In genomic region chr10:133489816-133490588, GRCh38 we compare ENCODE assay signal across 1 cellular context.
TF ChIP-seq lines count a peak whose summit lies in the region.

No MANE protein-coding gene starts in this region.

TF ChIP-seq in HepG2, 621 proteins besides CTCF, POLR2A, EP300 and RAD21:
- no peak for TF ChIP-seq PRDM10 (CRISPR knock-in tag; IDR thresholded peaks at IDR 0.05; ENCODE audit: low read depth)
- TF ChIP-seq, protein P1, sequence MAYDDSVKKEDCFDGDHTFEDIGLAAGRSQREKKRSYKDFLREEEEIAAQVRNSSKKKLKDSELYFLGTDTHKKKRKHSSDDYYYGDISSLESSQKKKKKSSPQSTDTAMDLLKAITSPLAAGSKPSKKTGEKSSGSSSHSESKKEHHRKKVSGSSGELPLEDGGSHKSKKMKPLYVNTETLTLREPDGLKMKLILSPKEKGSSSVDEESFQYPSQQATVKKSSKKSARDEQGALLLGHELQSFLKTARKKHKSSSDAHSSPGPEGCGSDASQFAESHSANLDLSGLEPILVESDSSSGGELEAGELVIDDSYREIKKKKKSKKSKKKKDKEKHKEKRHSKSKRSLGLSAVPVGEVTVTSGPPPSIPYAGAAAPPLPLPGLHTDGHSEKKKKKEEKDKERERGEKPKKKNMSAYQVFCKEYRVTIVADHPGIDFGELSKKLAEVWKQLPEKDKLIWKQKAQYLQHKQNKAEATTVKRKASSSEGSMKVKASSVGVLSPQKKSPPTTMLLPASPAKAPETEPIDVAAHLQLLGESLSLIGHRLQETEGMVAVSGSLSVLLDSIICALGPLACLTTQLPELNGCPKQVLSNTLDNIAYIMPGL (CRISPR knock-in tag; IDR thresholded peaks at IDR 0.05; ENCODE audit: borderline replicate concordance in 1 of 2, low read depth in 1 of 2) = no peak
- no peak for TF ChIP-seq SRSF4 (IDR thresholded peaks at IDR 0.05; ENCODE audit: low read depth, low read length, poor library complexity, severe bottlenecking)
- TF ChIP-seq HOXA3 (CRISPR knock-in tag; IDR thresholded peaks at IDR 0.05) = no peak
- no peak for TF ChIP-seq ZNF770 (CRISPR knock-in tag; IDR thresholded peaks at IDR 0.05)
- no peak for TF ChIP-seq MTF1 (CRISPR knock-in tag; IDR thresholded peaks at IDR 0.05)
- TF ChIP-seq, protein P2, sequence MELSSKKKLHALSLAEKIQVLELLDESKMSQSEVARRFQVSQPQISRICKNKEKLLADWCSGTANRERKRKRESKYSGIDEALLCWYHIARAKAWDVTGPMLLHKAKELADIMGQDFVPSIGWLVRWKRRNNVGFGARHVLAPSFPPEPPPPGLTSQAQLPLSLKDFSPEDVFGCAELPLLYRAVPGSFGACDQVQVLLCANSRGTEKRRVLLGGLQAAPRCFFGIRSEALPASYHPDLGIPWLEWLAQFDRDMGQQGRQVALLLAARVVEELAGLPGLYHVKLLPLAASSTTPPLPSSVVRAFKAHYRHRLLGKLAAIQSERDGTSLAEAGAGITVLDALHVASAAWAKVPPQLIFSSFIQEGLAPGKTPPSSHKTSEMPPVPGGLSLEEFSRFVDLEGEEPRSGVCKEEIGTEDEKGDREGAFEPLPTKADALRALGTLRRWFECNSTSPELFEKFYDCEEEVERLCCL (CRISPR knock-in tag; IDR thresholded peaks at IDR 0.05; ENCODE audit: borderline replicate concordance) = no peak
- TF ChIP-seq ZFP37 (CRISPR knock-in tag; IDR thresholded peaks at IDR 0.05; ENCODE audit: borderline replicate concordance) = no peak
- TF ChIP-seq MTA3 (CRISPR knock-in tag; IDR thresholded peaks at IDR 0.05) = no peak
- no peak for TF ChIP-seq ZNF282 (IDR thresholded peaks at IDR 0.05; ENCODE audit: partially characterized antibody)
- no peak for TF ChIP-seq ATAD3A (CRISPR knock-in tag; IDR thresholded peaks at IDR 0.05)
- no peak for TF ChIP-seq NR1H2 (CRISPR knock-in tag; IDR thresholded peaks at IDR 0.05; ENCODE audit: borderline replicate concordance, low read depth)
